ENCODE assay signal across 10 cellular contexts in the genomic region with DNA sequence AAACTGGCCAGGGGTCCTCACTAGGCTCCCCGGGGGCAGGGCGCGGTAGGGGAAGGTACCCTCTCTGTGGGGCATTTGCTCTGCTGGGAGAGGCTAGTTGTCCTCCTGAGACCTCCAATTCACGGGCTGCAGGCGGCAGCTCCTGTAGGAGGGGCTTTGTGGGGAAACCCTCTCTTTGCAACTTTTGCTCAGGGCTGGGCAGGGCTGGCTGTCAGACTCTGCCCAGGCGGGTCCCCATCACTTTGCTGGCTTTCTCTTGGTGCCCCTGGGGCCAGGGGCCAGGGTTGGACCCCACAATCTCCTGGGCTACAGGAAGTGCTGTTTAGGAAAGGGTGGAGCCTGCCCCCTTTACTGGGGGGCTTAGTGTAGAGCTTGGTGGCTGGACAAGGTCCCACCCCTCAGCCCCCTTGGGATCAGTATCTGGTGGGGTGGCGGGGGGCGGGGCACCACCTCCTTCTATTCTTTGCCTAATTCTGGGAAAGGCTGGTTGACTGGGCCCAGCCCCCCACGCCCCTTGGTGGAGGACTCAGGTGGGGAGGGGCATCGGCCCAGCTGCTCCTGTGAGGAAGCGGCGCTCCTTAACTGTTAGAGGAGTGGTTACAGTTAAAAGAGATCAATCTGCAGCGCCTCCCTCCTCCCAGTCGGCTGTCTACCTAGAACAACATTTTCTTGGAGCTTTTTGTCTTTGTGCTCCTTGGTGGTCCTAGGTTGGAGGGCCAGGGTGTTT.
DNase-seq lines count a peak whose midpoint lies in the region; ATAC-seq and TF ChIP-seq lines count a peak whose summit lies in the region.
"Had no signal": no experiment of that assay in that cellular context is flagged by ENCODE, and none has a peak within 500 bp of the region (broad histone marks: within the 10 kb centered on the region; RNA-seq: fewer than 3 reads in every experiment).

No MANE protein-coding gene starts in this region.

- ATAC-seq in GM18511 (IDR thresholded peaks at IDR 0.05; ENCODE audit: unreplicated experiment), result no peak

- H3K36me3 Mint-ChIP-seq in brain (no peaks in the 10 kb centered on the region), immature natural killer cell (no peaks in the 10 kb centered on the region)
- H3K36me3 Mint-ChIP-seq in activated naive CD8-positive, alpha-beta T cell treated with anti-CD3 and anti-CD28 coated beads for 36 hours, result no peaks in the 10 kb centered on the region

- H3K27ac Mint-ChIP-seq in brain, result peak overlapping the region in 3 of 5 experiments; percentile 83 to 99 (median 89)
- H3K27ac Mint-ChIP-seq in immature natural killer cell, result no peak overlapping the region
- no peak overlapping the region for H3K27ac Mint-ChIP-seq in activated naive CD8-positive, alpha-beta T cell treated with anti-CD3 and anti-CD28 coated beads for 36 hours

- peaks cover 0 to 69% (median 3%) of the 10 kb centered on the region in 5 experiments for H3K9me3 Mint-ChIP-seq in brain
- H3K9me3 Mint-ChIP-seq in immature natural killer cell, result peaks cover 0 to 13% (median 2%) of the 10 kb centered on the region in 6 donors
- no peaks in the 10 kb centered on the region for H3K9me3 Mint-ChIP-seq in activated naive CD8-positive, alpha-beta T cell treated with anti-CD3 and anti-CD28 coated beads for 36 hours

- H3K4me1 Mint-ChIP-seq in brain (peaks cover 17% of the 10 kb centered on the region), immature natural killer cell (peaks cover 0 to 2% of the 10 kb centered on the region in 2 donors)
- no peaks in the 10 kb centered on the region for H3K4me1 Mint-ChIP-seq in activated naive CD8-positive, alpha-beta T cell treated with anti-CD3 and anti-CD28 coated beads for 36 hours

- H3K27me3 Mint-ChIP-seq in brain, result peaks cover 12% of the 10 kb centered on the region
- peaks cover 0 to 2% (median 2%) of the 10 kb centered on the region in 3 donors for H3K27me3 Mint-ChIP-seq in immature natural killer cell (ENCODE audit: low read depth in 3 of 3)
- H3K27me3 Mint-ChIP-seq in activated naive CD8-positive, alpha-beta T cell treated with anti-CD3 and anti-CD28 coated beads for 36 hours, result peaks cover 48% of the 10 kb centered on the region

- TF ChIP-seq CTCF in brain (conservative IDR thresholded peaks at IDR 0.05), result no peak

- DNase-seq in Jurkat, Clone E6-1 (ENCODE audit: low read depth, low spot score), result peak; percentile 28
- DNase-seq in immature natural killer cell, result no peak
- no peak for DNase-seq in skeletal muscle cell (ENCODE audit: low read depth)
- no peak for DNase-seq in stimulated activated CD4-positive, alpha-beta T cell treated with anti-CD3 and anti-CD28 coated beads, Interleukin-2, amount 100 ng/mL, for 48 hours
- no peak for DNase-seq in activated naive CD8-positive, alpha-beta T cell treated with anti-CD3 and anti-CD28 coated beads for 36 hours
- no peak for DNase-seq in NOMO-1 treated with dmso at 0.1 percent for 144 hours (lab: John Stamatoyannopoulos, UW; ENCODE audit: unreplicated experiment)
- DNase-seq: activated CD8-positive, alpha-beta memory T cell treated with anti-CD3 and anti-CD28 coated beads for 24 hours; NCI-H2081 treated with DMSO at 0.1 percent for 48 hours had no signal

- peak overlapping the region; percentile 62 for H3K4me3 ChIP-seq in Jurkat, Clone E6-1 (ENCODE audit: low read length)
- peak overlapping the region; percentile 42 for H3K4me3 ChIP-seq in skeletal muscle cell (ENCODE audit: low read depth, low read length)

- H3K4me3 Mint-ChIP-seq in brain (peak overlapping the region in 3 of 5 experiments; percentile 89 to 96 (median 91)), immature natural killer cell (peak overlapping the region in 3 of 5 donors; percentile 7 to 60 (median 18))
- H3K4me3 Mint-ChIP-seq in activated naive CD8-positive, alpha-beta T cell treated with anti-CD3 and anti-CD28 coated beads for 36 hours, result no peak overlapping the region

Comparison
In these comparisons a context has a peak if more than half of its experiments do, and no peak if none do; other contexts are left out.
1. H3K27ac Mint-ChIP-seq: peak in brain (3 of 5); none in immature natural killer cell (0 of 6) and activated naive CD8-positive, alpha-beta T cell treated with anti-CD3 and anti-CD28 coated beads for 36 hours (single experiment).